28 cellular contexts compared by ENCODE assay signal in genomic region chr17:59185997-59186396, GRCh38.
"Had no signal": no experiment of that assay in that cellular context is flagged by ENCODE, and none has a peak within 500 bp of the region (broad histone marks: within the 10 kb centered on the region; RNA-seq: fewer than 3 reads in every experiment).

No MANE protein-coding gene starts in this region.

- H3K9me3 ChIP-seq: adrenal gland, body of pancreas, esophagus muscularis mucosa, gastrocnemius medialis, heart left ventricle had no signal

- FAIRE-seq: colon had no signal

- H3K27ac ChIP-seq: adrenal gland, body of pancreas, esophagus muscularis mucosa, foreskin keratinocyte, gastrocnemius medialis, heart left ventricle had no signal

- H3K4me1 ChIP-seq: adrenal gland, body of pancreas, esophagus muscularis mucosa, foreskin keratinocyte, gastrocnemius medialis, heart left ventricle had no signal

- H3K27me3 ChIP-seq: adrenal gland, body of pancreas, esophagus muscularis mucosa, foreskin keratinocyte, gastrocnemius medialis, heart left ventricle had no signal

- H3K36me3 ChIP-seq: adrenal gland, esophagus muscularis mucosa, gastrocnemius medialis had no signal

- DNase-seq: activated CD4-positive, alpha-beta memory T cell treated with anti-CD3 and anti-CD28 coated beads for 36 hours; activated CD4-positive, alpha-beta T cell treated with anti-CD3 and anti-CD28 coated beads for 48 hours; activated CD8-positive, alpha-beta memory T cell treated with anti-CD3 and anti-CD28 coated beads, Interleukin-2, amount 10 ng/mL, durations not matched to agents 7 days and 5 days; activated CD8-positive, alpha-beta memory T cell treated with anti-CD3 and anti-CD28 coated beads, Interleukin-2, amount 50 U/mL, for 4 hours; activated CD8-positive, alpha-beta T cell treated with anti-CD3 and anti-CD28 coated beads, Interleukin-2, amount 10 ng/mL, durations not matched to agents 7 days and 5 days; activated effector memory CD4-positive, alpha-beta T cell treated with anti-CD3 and anti-CD28 coated beads, Interleukin-2, amount 50 U/mL, for 16 hours; activated naive CD4-positive, alpha-beta T cell treated with anti-CD3 and anti-CD28 coated beads for 36 hours; activated naive CD8-positive, alpha-beta T cell treated with anti-CD3 and anti-CD28 coated beads for 36 hours; activated naive CD8-positive, alpha-beta T cell treated with anti-CD3 and anti-CD28 coated beads, Interleukin-2, amount 50 U/mL, for 24 hours; activated T-cell treated with anti-CD3 and anti-CD28 coated beads, Interleukin-2, amount 50 U/mL, for 1 hour; activated T-cell treated with anti-CD3 and anti-CD28 coated beads, Interleukin-2, amount 50 U/mL, for 48 hours; adrenal gland; amygdala; aorta; body of pancreas; caudate nucleus; cortex of kidney; dermis blood vessel endothelial cell; effector CD4-positive, alpha-beta T cell; effector memory CD8-positive, alpha-beta T cell; erythroblast; foreskin keratinocyte; gastrocnemius medialis; glutamatergic neuron; heart left ventricle; T-helper 2 cell had no signal

- ATAC-seq: activated CD8-positive, alpha-beta memory T cell treated with anti-CD3 and anti-CD28 coated beads, Interleukin-2, amount 10 ng/mL, durations not matched to agents 7 days and 5 days; activated CD8-positive, alpha-beta T cell treated with anti-CD3 and anti-CD28 coated beads, Interleukin-2, amount 10 ng/mL, durations not matched to agents 7 days and 5 days; activated naive CD8-positive, alpha-beta T cell treated with anti-CD3 and anti-CD28 coated beads, Interleukin-2, amount 50 U/mL, for 24 hours; body of pancreas; effector memory CD8-positive, alpha-beta T cell; foreskin keratinocyte; gastrocnemius medialis; heart left ventricle had no signal

- H3K4me3 ChIP-seq: adrenal gland, body of pancreas, esophagus muscularis mucosa, gastrocnemius medialis, heart left ventricle had no signal
